In genomic region chr2:16002575-16002974, GRCh38 we compare ENCODE assay signal across 28 cellular contexts.
"Had no signal": no experiment of that assay in that cellular context is flagged by ENCODE, and none has a peak within 500 bp of the region (broad histone marks: within the 10 kb centered on the region; RNA-seq: fewer than 3 reads in every experiment).

No MANE protein-coding gene starts in this region.

- H3K27me3 ChIP-seq: colonic mucosa, esophagus muscularis mucosa, foreskin keratinocyte, gastrocnemius medialis had no signal

- H3K27ac ChIP-seq: colonic mucosa, coronary artery, dorsolateral prefrontal cortex, epithelial cell of prostate, esophagus muscularis mucosa, esophagus squamous epithelium, foreskin keratinocyte, gastrocnemius medialis, gastroesophageal sphincter, heart left ventricle, heart right ventricle had no signal

- DNase-seq: colonic mucosa; cortex of kidney; dermis blood vessel endothelial cell; dorsolateral prefrontal cortex; effector CD4-positive, alpha-beta T cell; effector CD8-positive, alpha-beta T cell; effector memory CD4-positive, alpha-beta T cell; effector memory CD8-positive, alpha-beta T cell; endodermal cell; erythroblast; esophagus squamous epithelium; foreskin fibroblast; foreskin keratinocyte; foreskin melanocyte; gastrocnemius medialis; glutamatergic neuron; head of caudate nucleus; heart left ventricle; heart right ventricle had no signal

- FAIRE-seq: colon, endometrium, endothelial cell of umbilical vein, frontal cortex had no signal

- H3K4me3 ChIP-seq: colonic mucosa, coronary artery, dorsolateral prefrontal cortex, esophagus muscularis mucosa, esophagus squamous epithelium, gastrocnemius medialis, gastroesophageal sphincter, heart left ventricle, heart right ventricle had no signal

- H3K36me3 ChIP-seq: colonic mucosa, esophagus muscularis mucosa, esophagus squamous epithelium, gastrocnemius medialis, gastroesophageal sphincter, heart left ventricle, heart right ventricle had no signal

- H3K4me1 ChIP-seq: colonic mucosa, esophagus muscularis mucosa, foreskin keratinocyte, gastrocnemius medialis, gastroesophageal sphincter, heart left ventricle had no signal

- H3K9me3 ChIP-seq: colonic mucosa, esophagus muscularis mucosa, esophagus squamous epithelium, gastrocnemius medialis, gastroesophageal sphincter had no signal

- ATAC-seq: effector memory CD8-positive, alpha-beta T cell; esophagus mucosa; foreskin keratinocyte; gastrocnemius medialis; gastroesophageal sphincter; heart left ventricle; heart right ventricle had no signal
